ENCODE assay signal across 19 cellular contexts in the genomic region with DNA sequence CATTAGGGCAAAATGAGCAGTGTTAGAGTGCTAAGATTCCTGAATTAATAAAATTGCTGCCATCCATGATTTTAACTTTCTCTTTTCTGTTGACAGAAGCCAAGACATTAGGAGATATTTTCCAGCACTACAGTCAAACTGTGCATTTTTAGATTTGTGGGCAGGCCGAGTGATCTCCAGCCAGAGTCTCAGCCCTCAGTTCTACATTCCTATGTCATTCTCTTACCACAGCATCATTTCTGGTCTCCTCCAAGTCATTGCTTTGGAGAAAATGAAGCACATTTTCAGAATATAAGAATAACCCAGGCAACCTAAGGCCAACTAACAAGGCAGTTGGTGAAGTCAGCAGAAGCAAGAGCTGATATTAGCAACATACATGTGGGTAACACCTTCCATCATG.
"Had no signal": no experiment of that assay in that cellular context is flagged by ENCODE, and none has a peak within 500 bp of the region (broad histone marks: within the 10 kb centered on the region; RNA-seq: fewer than 3 reads in every experiment).

No MANE protein-coding gene starts in this region.

- H3K9ac ChIP-seq: parathyroid adenoma had no signal

- H3K4me1 ChIP-seq: heart left ventricle, parathyroid adenoma, stomach, testis, tibial artery had no signal

- H3K9me3 ChIP-seq: heart left ventricle, mucosa of descending colon, neutrophil, stomach, testis, tibial artery had no signal

- ATAC-seq: heart left ventricle; left lobe of liver; mucosa of descending colon; natural killer cell treated with Interleukin-12 subunit alpha and Interleukin-12 subunit beta and Interleukin-15 and Interleukin-18, amount 100 ng/mL, for 72 hours; sciatic nerve; stimulated activated effector memory CD8-positive, alpha-beta T cell treated with anti-CD3 and anti-CD28 coated beads, Interleukin-12 subunit alpha, Interleukin-12 subunit beta, amount 100 ng/mL, for 72 hours had no signal

- H2AFZ ChIP-seq: hepatocyte, parathyroid adenoma had no signal

- H3K36me3 ChIP-seq: heart left ventricle, neutrophil, stomach, tibial artery had no signal

- DNase-seq: cortex of kidney; heart left ventricle; kidney; mucosa of descending colon; naive B cell; stimulated activated CD4-positive, alpha-beta T cell treated with anti-CD3 and anti-CD28 coated beads, Interleukin-2, amount 100 ng/mL, for 24 hours; stimulated activated CD4-positive, alpha-beta T cell treated with anti-CD3 and anti-CD28 coated beads, Interleukin-4, amount 100 ng/mL, for 24 hours; stimulated activated naive CD4-positive, alpha-beta T cell treated with Interleukin-2 at 50 U/mL for 16 hours; stomach; testis; tibial artery had no signal

- H3K27ac ChIP-seq: heart left ventricle, hepatocyte, neutrophil, parathyroid adenoma, stomach, testis, tibial artery had no signal

- H3K4me3 ChIP-seq: heart left ventricle, hepatocyte, lung, mucosa of descending colon, stomach, testis, tibial artery had no signal

- H3K79me2 ChIP-seq: hepatocyte, parathyroid adenoma had no signal

- H3K4me2 ChIP-seq: hepatocyte had no signal

- H3K27me3 ChIP-seq: neutrophil, testis, tibial artery had no signal
